Comparison of ENCODE assay signal across 8 cellular contexts in genomic region chr12:123384994-123385376, GRCh38. TPM values are rescaled to one million over a fixed set of nuclear protein-coding genes. Genes with fewer than 3 reads are reported as not detected.
DNase-seq lines count a peak whose midpoint lies in the region; ATAC-seq and TF ChIP-seq lines count a peak whose summit lies in the region.

No MANE protein-coding gene starts in this region.

- no peaks in the 10 kb centered on the region for H3K36me3 ChIP-seq in left ventricle myocardium inferior
- no peaks in the 10 kb centered on the region for H3K36me3 ChIP-seq in urinary bladder (ENCODE audit: insufficient read depth)

- no peak for TF ChIP-seq CTCF in left ventricle myocardium inferior (IDR thresholded peaks at IDR 0.05; ENCODE audit: borderline replicate concordance)

- no peaks in the 10 kb centered on the region for H3K27me3 Mint-ChIP-seq in activated naive CD8-positive, alpha-beta T cell treated with anti-CD3 and anti-CD28 coated beads, Interleukin-2, amount 50 U/mL, for 24 hours

- H3K27ac Mint-ChIP-seq in activated naive CD8-positive, alpha-beta T cell treated with anti-CD3 and anti-CD28 coated beads, Interleukin-2, amount 50 U/mL, for 24 hours: no peak overlapping the region

- H3K4me3 Mint-ChIP-seq in activated naive CD8-positive, alpha-beta T cell treated with anti-CD3 and anti-CD28 coated beads, Interleukin-2, amount 50 U/mL, for 24 hours: peak overlapping the region; percentile 90

- no peak for ATAC-seq in left cardiac atrium
- ATAC-seq in activated naive CD8-positive, alpha-beta T cell treated with anti-CD3 and anti-CD28 coated beads, Interleukin-2, amount 50 U/mL, for 24 hours: no peak

- H3K4me3 ChIP-seq in left ventricle myocardium inferior (peak overlapping the region; percentile 94), urinary bladder (ENCODE audit: low read depth, low read length) (peak overlapping the region; percentile 60)

- WGBS in urinary bladder: 10% methylated on average over 1 of the region's 1 CpG

- H3K9me3 Mint-ChIP-seq in activated naive CD8-positive, alpha-beta T cell treated with anti-CD3 and anti-CD28 coated beads, Interleukin-2, amount 50 U/mL, for 24 hours: no peaks in the 10 kb centered on the region

- H3K4me1 ChIP-seq in left ventricle myocardium inferior (peaks cover 43% of the 10 kb centered on the region), urinary bladder (ENCODE audit: insufficient read depth) (no peaks in the 10 kb centered on the region)

- DNase-seq in left ventricle myocardium inferior (no peak), left cardiac atrium (no peak), kidney tubule cell (ENCODE audit: low spot score) (peak; percentile 57), NK-92 (lab: John Stamatoyannopoulos, UW; ENCODE audit: unreplicated experiment) (no peak), pons (ENCODE audit: low spot score) (no peak), NCI-H1048 (lab: John Stamatoyannopoulos, UW) (no peak)
- DNase-seq in activated naive CD8-positive, alpha-beta T cell treated with anti-CD3 and anti-CD28 coated beads, Interleukin-2, amount 50 U/mL, for 24 hours: no peak

- no peaks in the 10 kb centered on the region for H3K36me3 Mint-ChIP-seq in activated naive CD8-positive, alpha-beta T cell treated with anti-CD3 and anti-CD28 coated beads, Interleukin-2, amount 50 U/mL, for 24 hours (ENCODE audit: low read depth)

- H3K9me3 ChIP-seq in left ventricle myocardium inferior (replicated peaks): no peaks in the 10 kb centered on the region

- H3K27me3 ChIP-seq in left ventricle myocardium inferior (ENCODE audit: low read depth): no peaks in the 10 kb centered on the region

- H3K4me1 Mint-ChIP-seq in activated naive CD8-positive, alpha-beta T cell treated with anti-CD3 and anti-CD28 coated beads, Interleukin-2, amount 50 U/mL, for 24 hours: peaks cover 23% of the 10 kb centered on the region

- H3K27ac ChIP-seq in left ventricle myocardium inferior (replicated peaks) (peak overlapping the region; percentile 91), urinary bladder (ENCODE audit: low read depth) (no peak overlapping the region)

- intact Hi-C loops in left ventricle myocardium inferior (cut with micrococcal nuclease) (no loop called here), left cardiac atrium (cut with DNase I) (loop anchor here in 1 of 2 donors (5.0 kb wide), 1 partner anchor 197 kb away; the partner anchor contains the start of gene TMED2)

RNA-seq across cellular contexts. Expression of gene KMT5A, which starts 1.1 kb away (rescaled TPM):
- total RNA-seq in left ventricle myocardium inferior (28.5 TPM), left cardiac atrium (10 to 100 TPM; 17.6 to 22.9 TPM), urinary bladder (42.3 TPM)
- 29.1 TPM for polyA plus RNA-seq in urinary bladder

RNA-seq across cellular contexts. Expression of gene SBNO1, which starts 20.3 kb away (rescaled TPM):
- total RNA-seq in left ventricle myocardium inferior (27.1 TPM), left cardiac atrium (10 to 100 TPM; 25.9 to 26.1 TPM), urinary bladder (30.2 TPM)
- 7.1 TPM for polyA plus RNA-seq in urinary bladder

RNA-seq across cellular contexts. Expression of gene RILPL2, which starts 51.5 kb away (rescaled TPM):
- 2.2 TPM for total RNA-seq in left ventricle myocardium inferior
- total RNA-seq in left cardiac atrium: 1 to 10 TPM; 3.1 to 3.7 TPM
- total RNA-seq in urinary bladder: 3.2 TPM
- polyA plus RNA-seq in urinary bladder: 7.1 TPM
